In genomic region chr16:70711211-70711978, GRCh38 we compare ENCODE assay signal across 1 cellular context.
TF ChIP-seq lines count a peak whose summit lies in the region.

No MANE protein-coding gene starts in this region.

TF ChIP-seq in HepG2, 621 proteins besides CTCF, POLR2A, EP300 and RAD21 (continued from another document and continues in another):
- TF ChIP-seq ZNF709 (CRISPR knock-in tag; IDR thresholded peaks at IDR 0.05), result no peak
- TF ChIP-seq RBAK (CRISPR knock-in tag; IDR thresholded peaks at IDR 0.05), result no peak
- 0 out of 2 replicates have a peak, but pooled peaks have one; percentile 39 for TF ChIP-seq TAF1 (CRISPR knock-in tag; IDR thresholded peaks at IDR 0.05)
- TF ChIP-seq BRD4 (CRISPR knock-in tag; IDR thresholded peaks at IDR 0.05), result 0 out of 2 replicates have a peak, but pooled peaks have one; percentile 27
- TF ChIP-seq HDAC2 (CRISPR knock-in tag; IDR thresholded peaks at IDR 0.05), result peak; percentile 88
- TF ChIP-seq ZNF30 (CRISPR knock-in tag; IDR thresholded peaks at IDR 0.05), result peak; percentile 51; the same call in 1 of the 2 replicates
- TF ChIP-seq ZNF580 (CRISPR knock-in tag; IDR thresholded peaks at IDR 0.05; ENCODE audit: borderline replicate concordance, low read depth), result peak; percentile 93
- peak; percentile 76; the same call in 1 of the 2 replicates for TF ChIP-seq FOXJ3 (CRISPR knock-in tag; IDR thresholded peaks at IDR 0.05; ENCODE audit: borderline replicate concordance)
- TF ChIP-seq TOE1 (CRISPR knock-in tag; IDR thresholded peaks at IDR 0.05), result peak; percentile 73; the same call in 1 of the 2 replicates
- TF ChIP-seq ZNF605 (CRISPR knock-in tag; IDR thresholded peaks at IDR 0.05), result peak; percentile 63; the same call in 1 of the 2 replicates
- TF ChIP-seq NFATC3 (CRISPR knock-in tag; IDR thresholded peaks at IDR 0.05), result 0 out of 2 replicates have a peak, but pooled peaks have one; percentile 34
- TF ChIP-seq ZMYM3 (CRISPR knock-in tag; IDR thresholded peaks at IDR 0.05), result peak; percentile 98
- peak; percentile 59 for TF ChIP-seq ZBTB33 (CRISPR knock-in tag; IDR thresholded peaks at IDR 0.05)
- TF ChIP-seq RCOR2 (CRISPR knock-in tag; IDR thresholded peaks at IDR 0.05), result peak; percentile 83; the same call in 1 of the 2 replicates
- 0 out of 2 replicates have a peak, but pooled peaks have one; percentile 91 for TF ChIP-seq ZNF878 (CRISPR knock-in tag; IDR thresholded peaks at IDR 0.05)
- TF ChIP-seq ZNF501 (CRISPR knock-in tag; IDR thresholded peaks at IDR 0.05), result peak; percentile 69
- TF ChIP-seq ZBTB7B (CRISPR knock-in tag; IDR thresholded peaks at IDR 0.05), result peak; percentile 87
- no peak for TF ChIP-seq ZFYVE20 (CRISPR knock-in tag; IDR thresholded peaks at IDR 0.05; ENCODE audit: borderline replicate concordance, low read depth)
- no peak for TF ChIP-seq SAFB2 (CRISPR knock-in tag; IDR thresholded peaks at IDR 0.05; ENCODE audit: borderline replicate concordance, low read depth)
- TF ChIP-seq SRSF9 (IDR thresholded peaks at IDR 0.05; ENCODE audit: borderline replicate concordance, insufficient read depth, low read depth, low read length, poor library complexity, severe bottlenecking), result no peak
- TF ChIP-seq IRF9 (CRISPR knock-in tag; IDR thresholded peaks at IDR 0.05; ENCODE audit: borderline replicate concordance), result peak; percentile 67; the same call in 1 of the 2 replicates
- TF ChIP-seq ZSCAN20 (CRISPR knock-in tag; IDR thresholded peaks at IDR 0.05; ENCODE audit: borderline replicate concordance), result 0 out of 2 replicates have a peak, but pooled peaks have one; percentile 60
- TF ChIP-seq FOXP4 (CRISPR knock-in tag; IDR thresholded peaks at IDR 0.05), result peak; percentile 78
- peak; percentile 73 for TF ChIP-seq HNF1B (CRISPR knock-in tag; IDR thresholded peaks at IDR 0.05)
- no peak for TF ChIP-seq SATB2 (CRISPR knock-in tag; IDR thresholded peaks at IDR 0.05)
- TF ChIP-seq CCDC6 (CRISPR knock-in tag; IDR thresholded peaks at IDR 0.05), result peak; percentile 79; the same call in 1 of the 2 replicates
- peak; percentile 90 for TF ChIP-seq SALL2 (CRISPR knock-in tag; IDR thresholded peaks at IDR 0.05)
- TF ChIP-seq BRF2 (CRISPR knock-in tag; IDR thresholded peaks at IDR 0.05), result 0 out of 2 replicates have a peak, but pooled peaks have one; percentile 52
- 0 out of 2 replicates have a peak, but pooled peaks have one; percentile 26 for TF ChIP-seq FUBP1 (CRISPR knock-in tag; IDR thresholded peaks at IDR 0.05; ENCODE audit: borderline replicate concordance)
- TF ChIP-seq BCL6 (CRISPR knock-in tag; IDR thresholded peaks at IDR 0.05), result peak; percentile 62; the same call in 1 of the 2 replicates
- TF ChIP-seq MYC (CRISPR knock-in tag; IDR thresholded peaks at IDR 0.05; ENCODE audit: borderline replicate concordance), result peak; percentile 98
- TF ChIP-seq ADNP (CRISPR knock-in tag; IDR thresholded peaks at IDR 0.05), result peak; percentile 77; the same call in 1 of the 2 replicates
- no peak for TF ChIP-seq E2F1 (CRISPR knock-in tag; IDR thresholded peaks at IDR 0.05)
- TF ChIP-seq ZNF143 (CRISPR knock-in tag; IDR thresholded peaks at IDR 0.05), result 0 out of 2 replicates have a peak, but pooled peaks have one; percentile 58
- peak; percentile 89 for TF ChIP-seq HOXA3 (CRISPR knock-in tag; IDR thresholded peaks at IDR 0.05)
- no peak for TF ChIP-seq ZNF704 (CRISPR knock-in tag; IDR thresholded peaks at IDR 0.05; ENCODE audit: borderline replicate concordance)
- peak; percentile 78 for TF ChIP-seq HNF4A (CRISPR knock-in tag; IDR thresholded peaks at IDR 0.05)
- TF ChIP-seq ZNF136 (CRISPR knock-in tag; IDR thresholded peaks at IDR 0.05; ENCODE audit: low read depth), result no peak
- TF ChIP-seq ZNF788 (CRISPR knock-in tag; IDR thresholded peaks at IDR 0.05; ENCODE audit: borderline replicate concordance), result peak; percentile 97; the same call in 1 of the 2 replicates
- no peak for TF ChIP-seq ZNF841 (CRISPR knock-in tag; IDR thresholded peaks at IDR 0.05; ENCODE audit: borderline replicate concordance)
- TF ChIP-seq EHMT2 (IDR thresholded peaks at IDR 0.05; ENCODE audit: borderline replicate concordance, low read depth, low read length), result no peak
- TF ChIP-seq PATZ1 (CRISPR knock-in tag; IDR thresholded peaks at IDR 0.05), result peak; percentile 85
- peak; percentile 88 for TF ChIP-seq TFAP4 (IDR thresholded peaks at IDR 0.05; ENCODE audit: borderline replicate concordance, low read depth)
- TF ChIP-seq NCOA5 (CRISPR knock-in tag; IDR thresholded peaks at IDR 0.05), result no peak
- peak; percentile 87; the same call in 1 of the 2 replicates for TF ChIP-seq IKZF5 (CRISPR knock-in tag; IDR thresholded peaks at IDR 0.05)
